Comparison of ENCODE assay signal across 17 cellular contexts in the genomic region with DNA sequence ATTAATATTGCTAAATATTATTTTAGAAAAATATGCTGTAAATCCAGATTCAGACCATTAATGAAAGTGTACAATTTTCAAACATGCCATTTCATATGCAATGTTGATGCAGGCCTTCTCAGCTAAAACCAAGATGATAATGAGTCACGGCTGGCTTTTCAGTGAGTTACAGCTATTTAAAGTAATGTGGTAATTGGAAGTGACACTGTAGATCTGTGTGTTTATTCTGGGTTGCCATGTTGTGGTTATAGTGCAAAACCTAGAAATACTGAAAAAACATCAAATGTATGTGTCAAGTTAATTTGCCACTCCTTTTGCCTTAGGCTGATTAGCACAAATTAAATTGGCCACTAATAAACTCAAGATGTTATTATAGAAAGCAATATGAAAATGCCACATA.
DNase-seq lines count a peak whose midpoint lies in the region; ATAC-seq and TF ChIP-seq lines count a peak whose summit lies in the region.
"Had no signal": no experiment of that assay in that cellular context is flagged by ENCODE, and none has a peak within 500 bp of the region (broad histone marks: within the 10 kb centered on the region; RNA-seq: fewer than 3 reads in every experiment).

No MANE protein-coding gene starts in this region.

- no peak overlapping the region for H2AK5ac ChIP-seq in IMR-90 (ENCODE audit: low read depth, low read length)

- H2BK15ac ChIP-seq in IMR-90 (ENCODE audit: low read depth, low read length): no peak overlapping the region

- no peak for TF ChIP-seq RAD21 in IMR-90 (IDR thresholded peaks at IDR 0.05; ENCODE audit: low read length)

- WGBS in IMR-90 (ENCODE audit: extremely low coverage in 2 of 2, insufficient read length in 1 of 2), 2 experiments: no CpG with 5 or more reads among the region's 1 CpG

- no peaks in the 10 kb centered on the region for H3K36me3 ChIP-seq in IMR-90 (ENCODE audit: control insufficient read depth, insufficient read depth, low read length)

- no peak overlapping the region for H3K23ac ChIP-seq in IMR-90 (ENCODE audit: low read depth, low read length)

- H4K20me1 ChIP-seq in IMR-90 (ENCODE audit: insufficient read depth, low read length): no peaks in the 10 kb centered on the region

- ATAC-seq in IMR-90 (ENCODE audit: low read depth) (peak; percentile 62), HG02981 (IDR thresholded peaks at IDR 0.05; ENCODE audit: unreplicated experiment) (no peak)
- ATAC-seq: A549; activated CD8-positive, alpha-beta T cell treated with anti-CD3 and anti-CD28 coated beads, Interleukin-2, amount 10 ng/mL, durations not matched to agents 7 days and 5 days had no signal

- TF ChIP-seq CTCF in IMR-90 (conservative IDR thresholded peaks at IDR 0.05; ENCODE audit: low read depth, low read length) (no peak), foreskin fibroblast (IDR thresholded peaks at IDR 0.05; ENCODE audit: low read depth, low read length) (no peak), GM10266 (IDR thresholded peaks at IDR 0.05; ENCODE audit: control insufficient read depth, insufficient read depth, low read depth, missing control alignments) (no peak)

- no peak overlapping the region for H3K18ac ChIP-seq in IMR-90 (ENCODE audit: low read depth, low read length)

- H4K8ac ChIP-seq in IMR-90 (ENCODE audit: low read depth in 2 of 2, low read length in 2 of 2): peak overlapping the region in 1 of 2 experiments; percentile 30; a peak in 1 of 4 replicates

- no peak for TF ChIP-seq POLR2A in IMR-90 (IDR thresholded peaks at IDR 0.05; ENCODE audit: low read depth, low read length)

- H4K5ac ChIP-seq in IMR-90 (ENCODE audit: low read depth, low read length): no peak overlapping the region

- intact Hi-C loops in IMR-90 (cut with micrococcal nuclease): no loop called here

- H3K4me2 ChIP-seq in IMR-90 (ENCODE audit: low read depth, low read length): peak overlapping the region; percentile 43; the same call in 1 of the 2 replicates
- H3K4me2 ChIP-seq: A549 had no signal

- peak overlapping the region; percentile 65; the same call in 1 of the 2 replicates for H2BK120ac ChIP-seq in IMR-90 (ENCODE audit: low read depth, low read length)

- 0 out of 2 replicates have a peak overlapping the region, but pooled peaks have one; percentile 36 for H3K14ac ChIP-seq in IMR-90 (replicated peaks; ENCODE audit: low read depth, low read length)

- H3K27me3 ChIP-seq in IMR-90 (ENCODE audit: control insufficient read depth, insufficient read depth, low read length): no peaks in the 10 kb centered on the region

- CTCF ChIA-PET in IMR-90 (lab: Yijun Ruan, JAX): no interaction called here

- no peak overlapping the region for H3K9ac ChIP-seq in IMR-90 (ENCODE audit: low read depth, low read length)
- H3K9ac ChIP-seq: parathyroid adenoma had no signal

- no peaks in the 10 kb centered on the region for H3K9me3 ChIP-seq in IMR-90 (ENCODE audit: control insufficient read depth, insufficient read depth, low read length)
- H3K9me3 ChIP-seq: A549 had no signal

- no peaks in the 10 kb centered on the region for H3K9me1 ChIP-seq in IMR-90 (ENCODE audit: insufficient read depth, low read length)

- peak overlapping the region; percentile 83 for H2BK5ac ChIP-seq in IMR-90 (ENCODE audit: low read depth, low read length, poor library complexity, severe bottlenecking)

- H2BK20ac ChIP-seq in IMR-90 (ENCODE audit: low read depth, low read length): peak overlapping the region; percentile 66; the same call in 1 of the 2 replicates

- no peak overlapping the region for H2AFZ ChIP-seq in IMR-90 (replicated peaks; ENCODE audit: low read length, poor library complexity)
- H2AFZ ChIP-seq: parathyroid adenoma had no signal

- no peak overlapping the region for H3K4ac ChIP-seq in IMR-90 (ENCODE audit: low read depth, low read length)

- peaks cover 1% of the 10 kb centered on the region; the same call in 1 of the 2 replicates for H3K4me1 ChIP-seq in IMR-90 (ENCODE audit: control insufficient read depth, insufficient read depth, low read length)
- H3K4me1 ChIP-seq: A549, parathyroid adenoma had no signal

- H3K56ac ChIP-seq in IMR-90 (ENCODE audit: extremely low read depth, insufficient read depth, low read length): no peak overlapping the region; the same call in 1 of the 2 replicates

- peak; percentile 69 for DNase-seq in A172 (ENCODE audit: low spot score)
- peak; percentile 78 for DNase-seq in IMR-90
- DNase-seq in amniotic stem cell (lab: John Stamatoyannopoulos, UW): peak; percentile 48
- peak; percentile 54 to 57 for DNase-seq in foreskin fibroblast
- no peak for DNase-seq in stimulated activated CD4-positive, alpha-beta T cell treated with anti-CD3 and anti-CD28 coated beads, Interleukin-4, amount 100 ng/mL, for 1 hour
- no peak for DNase-seq in NCI-H2107 treated with DMSO at 0.1 percent for 48 hours (lab: John Stamatoyannopoulos, UW; ENCODE audit: unreplicated experiment)
- DNase-seq in GM10266 (ENCODE audit: extremely low spot score): no peak
- DNase-seq: activated CD8-positive, alpha-beta T cell treated with anti-CD3 and anti-CD28 coated beads, Interleukin-2, amount 10 ng/mL, durations not matched to agents 7 days and 5 days; activated naive CD4-positive, alpha-beta T cell treated with anti-CD3 and anti-CD28 coated beads, Interleukin-2, amount 50 U/mL, for 16 hours; effector CD8-positive, alpha-beta T cell; hypothalamus; substantia nigra; T-helper 2 cell had no signal

- BruUV-seq in IMR-90 (replicated peaks; lab: Mats Ljungman, UMichigan): no TSS peak

- H2AK9ac ChIP-seq in IMR-90 (replicated peaks; ENCODE audit: low read depth, low read length, poor library complexity): no peak overlapping the region

- POLR2A ChIA-PET in IMR-90 (lab: Charles Lee; ENCODE audit: unreplicated experiment): no interaction called here

- in situ Hi-C loops in IMR-90 (cut with MboI; ENCODE audit: low sequenced_read_pairs): no loop called here

- no peaks in the 10 kb centered on the region for H3K79me1 ChIP-seq in IMR-90 (ENCODE audit: low read depth in 1 of 2, low read length in 2 of 2)

- no peak overlapping the region for H3K27ac ChIP-seq in IMR-90 (ENCODE audit: insufficient read depth, low read length)
- H3K27ac ChIP-seq: A549, parathyroid adenoma had no signal

- no peak overlapping the region for H4K91ac ChIP-seq in IMR-90 (ENCODE audit: insufficient read depth, low read depth, low read length)

- H3K4me3 ChIP-seq in IMR-90 (ENCODE audit: insufficient read depth, low read depth, low read length) (no peak overlapping the region), foreskin fibroblast (ENCODE audit: low read depth in 1 of 2, low read length in 2 of 2) (no peak overlapping the region)
- H3K4me3 ChIP-seq: A549, lung had no signal

- dilution Hi-C loops in IMR-90 (cut with HindIII; ENCODE audit: low sequenced_read_pairs, unreplicated experiment): no loop called here

TF ChIP-seq in IMR-90, 13 proteins besides CTCF, POLR2A, EP300 and RAD21:
- peak; percentile 37; the same call in 1 of the 2 replicates for TF ChIP-seq FOS (IDR thresholded peaks at IDR 0.05; ENCODE audit: low read depth, low read length)
- TF ChIP-seq NFE2L2 (IDR thresholded peaks at IDR 0.05; ENCODE audit: low read depth, low read length): 0 out of 2 replicates have a peak, but pooled peaks have one; percentile 11
- no peak for TF ChIP-seq RFX5 (IDR thresholded peaks at IDR 0.05; ENCODE audit: low read depth, low read length)
- TF ChIP-seq CEBPB (IDR thresholded peaks at IDR 0.05; ENCODE audit: low read depth, low read length): peak; percentile 35; the same call in 1 of the 2 replicates
TF ChIP-seq in IMR-90: peak in this region for 3.

Comparison
In these comparisons a context has a peak if more than half of its experiments do, and no peak if none do; other contexts are left out.
1. DNase-seq: peak in A172 (single experiment), IMR-90 (single experiment), amniotic stem cell (single experiment) and foreskin fibroblast (2 of 2); none in stimulated activated CD4-positive, alpha-beta T cell treated with anti-CD3 and anti-CD28 coated beads, Interleukin-4, amount 100 ng/mL, for 1 hour (single experiment), NCI-H2107 treated with DMSO at 0.1 percent for 48 hours (single experiment) and GM10266 (single experiment).